1 cellular context compared by ENCODE assay signal in the genomic region with DNA sequence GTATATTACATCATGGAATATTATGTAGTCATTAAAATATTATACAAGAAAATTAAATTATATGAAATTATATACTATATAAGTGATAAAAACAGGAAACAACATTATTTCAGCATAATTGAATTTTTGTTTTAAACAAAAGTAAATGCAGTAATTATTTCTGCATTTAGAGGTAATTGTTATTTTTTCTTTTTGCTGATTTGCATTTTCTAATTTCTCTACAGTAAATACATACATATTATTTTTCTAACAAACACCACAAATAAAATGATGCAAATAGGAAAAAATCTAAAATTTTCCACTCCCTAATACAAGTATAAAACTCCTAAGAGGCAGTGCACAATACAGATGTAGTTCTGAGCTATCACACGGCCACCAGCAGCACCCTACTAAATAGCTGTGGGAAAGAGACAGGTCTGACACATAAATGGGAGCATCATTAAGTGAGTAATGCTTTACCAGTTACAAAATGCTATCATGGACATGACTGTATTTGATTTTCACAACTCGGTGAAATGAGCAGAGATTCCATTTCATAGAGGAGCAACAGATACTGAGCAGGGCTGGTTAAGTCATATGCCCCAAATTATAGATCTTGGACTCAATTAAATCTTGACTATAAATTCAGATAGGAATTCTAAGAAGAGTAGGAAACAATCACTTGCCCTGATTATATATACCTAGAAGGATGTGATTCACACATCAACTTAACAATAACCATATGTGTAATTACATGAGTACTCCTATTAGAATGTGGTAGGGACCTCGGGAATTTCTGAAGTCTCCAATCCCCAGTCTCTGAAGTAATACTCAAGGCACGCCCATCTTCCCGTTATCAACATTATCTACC.
A peak's percentile ranks its signal among the peaks of the same experiment; 100 is the strongest.
TF ChIP-seq lines count a peak whose summit lies in the region.

No MANE protein-coding gene starts in this region.

TF ChIP-seq in IMR-90, 13 proteins besides CTCF, POLR2A, EP300 and RAD21:
- TF ChIP-seq MAFK (IDR thresholded peaks at IDR 0.05; ENCODE audit: low read depth, low read length) (peak; percentile 32; the same call in 1 of the 2 replicates), RFX5 (IDR thresholded peaks at IDR 0.05; ENCODE audit: low read depth, low read length) (no peak), CEBPB (IDR thresholded peaks at IDR 0.05; ENCODE audit: low read depth, low read length) (peak; percentile 72; the same call in 1 of the 2 replicates)
